In the genomic region with DNA sequence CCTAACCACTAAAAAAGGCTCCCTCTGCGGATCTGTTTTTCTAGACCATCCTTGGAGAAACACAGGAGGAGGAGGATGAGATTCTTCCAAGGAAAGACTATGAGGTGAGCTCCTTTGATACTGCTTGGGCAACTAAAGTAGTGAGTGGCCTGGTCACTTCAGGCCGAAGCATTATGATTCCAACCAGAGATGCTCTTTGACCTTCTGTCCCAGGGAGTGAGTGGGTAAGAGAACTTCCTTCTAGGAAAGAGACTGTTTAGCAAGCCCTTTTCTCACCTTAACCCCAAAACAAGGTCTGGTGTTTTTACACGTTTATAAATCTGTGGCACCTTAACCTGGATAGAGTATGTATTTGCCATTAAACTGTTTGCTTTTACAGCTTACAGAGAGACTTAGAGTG, we compare ENCODE assay signal across 1 cellular context.
TF ChIP-seq lines count a peak whose summit lies in the region.

No MANE protein-coding gene starts in this region.

TF ChIP-seq in A549, 52 proteins besides CTCF, POLR2A, EP300 and RAD21 (continued from another document):
- no peak for TF ChIP-seq ZNF302 (CRISPR knock-in tag; IDR thresholded peaks at IDR 0.05)
- no peak for TF ChIP-seq ZFP36 (IDR thresholded peaks at IDR 0.05; ENCODE audit: borderline replicate concordance, partially characterized antibody)
- TF ChIP-seq USF2 (IDR thresholded peaks at IDR 0.05): no peak
- TF ChIP-seq HEYL (CRISPR knock-in tag; IDR thresholded peaks at IDR 0.05): no peak
